ENCODE assay signal across 1 cellular context in the genomic region with DNA sequence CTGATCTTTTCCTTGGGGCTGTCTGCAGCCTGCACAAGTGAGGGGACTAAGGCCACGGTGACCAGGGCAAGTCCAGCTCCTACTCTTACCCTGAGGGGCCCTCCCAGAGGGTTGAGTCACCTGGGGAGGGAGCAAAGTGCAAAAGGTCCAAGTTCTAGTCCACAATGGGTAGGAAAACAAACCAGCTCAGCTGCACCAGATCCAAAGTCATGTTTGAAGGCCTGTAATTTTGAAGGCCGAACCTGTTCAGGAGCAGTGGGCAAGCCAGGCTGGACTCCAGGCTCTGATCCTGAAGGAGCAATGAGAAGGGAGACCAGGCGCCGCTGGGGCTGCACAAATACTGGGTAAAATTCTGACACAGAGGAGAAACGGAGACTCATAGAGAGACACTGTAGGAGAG.
TF ChIP-seq lines count a peak whose summit lies in the region.

No MANE protein-coding gene starts in this region.

TF ChIP-seq in HepG2, 621 proteins besides CTCF, POLR2A, EP300 and RAD21 (continued from another document and continues in another):
- TF ChIP-seq HNRNPUL1 (IDR thresholded peaks at IDR 0.05; ENCODE audit: low read depth, low read length) (no peak), ELF3 (CRISPR knock-in tag; IDR thresholded peaks at IDR 0.05) (peak; percentile 83), ZNF383 (CRISPR knock-in tag; IDR thresholded peaks at IDR 0.05; ENCODE audit: borderline replicate concordance) (no peak), ZFP36L1 (CRISPR knock-in tag; IDR thresholded peaks at IDR 0.05) (peak; percentile 50; the same call in 1 of the 2 replicates), SOX5 (CRISPR knock-in tag; IDR thresholded peaks at IDR 0.05; ENCODE audit: borderline replicate concordance) (peak; percentile 90), ZNF224 (CRISPR knock-in tag; IDR thresholded peaks at IDR 0.05) (no peak), ZNF30 (CRISPR knock-in tag; IDR thresholded peaks at IDR 0.05) (no peak), ZNF570 (CRISPR knock-in tag; IDR thresholded peaks at IDR 0.05; ENCODE audit: borderline replicate concordance) (no peak), ZNF616 (CRISPR knock-in tag; IDR thresholded peaks at IDR 0.05; ENCODE audit: low read depth) (no peak), EEA1 (CRISPR knock-in tag; IDR thresholded peaks at IDR 0.05; ENCODE audit: borderline replicate concordance) (no peak), NRL (CRISPR knock-in tag; IDR thresholded peaks at IDR 0.05; ENCODE audit: borderline replicate concordance) (no peak), LCORL (IDR thresholded peaks at IDR 0.05) (no peak), LCORL (CRISPR knock-in tag; IDR thresholded peaks at IDR 0.05) (peak; percentile 97), FOSL1 (CRISPR knock-in tag; IDR thresholded peaks at IDR 0.05; ENCODE audit: borderline replicate concordance) (peak; percentile 97), HOXA5 (CRISPR knock-in tag; IDR thresholded peaks at IDR 0.05) (0 out of 2 replicates have a peak, but pooled peaks have one; percentile 76), MEF2D (CRISPR knock-in tag; IDR thresholded peaks at IDR 0.05) (peak; percentile 91), CCDC6 (CRISPR knock-in tag; IDR thresholded peaks at IDR 0.05) (peak; percentile 87), ZNF33B (CRISPR knock-in tag; IDR thresholded peaks at IDR 0.05) (no peak), ZC3H13 (CRISPR knock-in tag; IDR thresholded peaks at IDR 0.05) (no peak), MAFF (IDR thresholded peaks at IDR 0.05; ENCODE audit: low read depth, low read length) (0 out of 2 replicates have a peak, but pooled peaks have one; percentile 26), PAF1 (CRISPR knock-in tag; IDR thresholded peaks at IDR 0.05) (no peak), IRX3 (CRISPR knock-in tag; IDR thresholded peaks at IDR 0.05; ENCODE audit: borderline replicate concordance, low read depth) (no peak), NCOA1 (CRISPR knock-in tag; IDR thresholded peaks at IDR 0.05) (peak; percentile 92; the same call in 1 of the 2 replicates), ARNTL (CRISPR knock-in tag; IDR thresholded peaks at IDR 0.05) (peak; percentile 66), ZFAT (CRISPR knock-in tag; conservative IDR thresholded peaks at IDR 0.05) (no peak), HNRNPH1 (optimal IDR thresholded peaks at IDR 0.05; ENCODE audit: low read depth, low read length) (no peak), ZNF7 (CRISPR knock-in tag; IDR thresholded peaks at IDR 0.05) (no peak), ZNF678 (CRISPR knock-in tag; IDR thresholded peaks at IDR 0.05) (no peak), FOXC1 (CRISPR knock-in tag; IDR thresholded peaks at IDR 0.05; ENCODE audit: borderline replicate concordance) (no peak), NR1H2 (CRISPR knock-in tag; IDR thresholded peaks at IDR 0.05; ENCODE audit: borderline replicate concordance, low read depth) (no peak)
- TF ChIP-seq, protein P1, sequence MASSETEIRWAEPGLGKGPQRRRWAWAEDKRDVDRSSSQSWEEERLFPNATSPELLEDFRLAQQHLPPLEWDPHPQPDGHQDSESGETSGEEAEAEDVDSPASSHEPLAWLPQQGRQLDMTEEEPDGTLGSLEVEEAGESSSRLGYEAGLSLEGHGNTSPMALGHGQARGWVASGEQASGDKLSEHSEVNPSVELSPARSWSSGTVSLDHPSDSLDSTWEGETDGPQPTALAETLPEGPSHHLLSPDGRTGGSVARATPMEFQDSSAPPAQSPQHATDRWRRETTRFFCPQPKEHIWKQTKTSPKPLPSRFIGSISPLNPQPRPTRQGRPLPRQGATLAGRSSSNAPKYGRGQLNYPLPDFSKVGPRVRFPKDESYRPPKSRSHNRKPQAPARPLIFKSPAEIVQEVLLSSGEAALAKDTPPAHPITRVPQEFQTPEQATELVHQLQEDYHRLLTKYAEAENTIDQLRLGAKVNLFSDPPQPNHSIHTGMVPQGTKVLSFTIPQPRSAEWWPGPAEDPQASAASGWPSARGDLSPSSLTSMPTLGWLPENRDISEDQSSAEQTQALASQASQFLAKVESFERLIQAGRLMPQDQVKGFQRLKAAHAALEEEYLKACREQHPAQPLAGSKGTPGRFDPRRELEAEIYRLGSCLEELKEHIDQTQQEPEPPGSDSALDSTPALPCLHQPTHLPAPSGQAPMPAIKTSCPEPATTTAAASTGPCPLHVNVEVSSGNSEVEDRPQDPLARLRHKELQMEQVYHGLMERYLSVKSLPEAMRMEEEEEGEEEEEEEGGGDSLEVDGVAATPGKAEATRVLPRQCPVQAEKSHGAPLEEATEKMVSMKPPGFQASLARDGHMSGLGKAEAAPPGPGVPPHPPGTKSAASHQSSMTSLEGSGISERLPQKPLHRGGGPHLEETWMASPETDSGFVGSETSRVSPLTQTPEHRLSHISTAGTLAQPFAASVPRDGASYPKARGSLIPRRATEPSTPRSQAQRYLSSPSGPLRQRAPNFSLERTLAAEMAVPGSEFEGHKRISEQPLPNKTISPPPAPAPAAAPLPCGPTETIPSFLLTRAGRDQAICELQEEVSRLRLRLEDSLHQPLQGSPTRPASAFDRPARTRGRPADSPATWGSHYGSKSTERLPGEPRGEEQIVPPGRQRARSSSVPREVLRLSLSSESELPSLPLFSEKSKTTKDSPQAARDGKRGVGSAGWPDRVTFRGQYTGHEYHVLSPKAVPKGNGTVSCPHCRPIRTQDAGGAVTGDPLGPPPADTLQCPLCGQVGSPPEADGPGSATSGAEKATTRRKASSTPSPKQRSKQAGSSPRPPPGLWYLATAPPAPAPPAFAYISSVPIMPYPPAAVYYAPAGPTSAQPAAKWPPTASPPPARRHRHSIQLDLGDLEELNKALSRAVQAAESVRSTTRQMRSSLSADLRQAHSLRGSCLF (CRISPR knock-in tag; IDR thresholded peaks at IDR 0.05; ENCODE audit: borderline replicate concordance), result no peak
- TF ChIP-seq, protein P2, sequence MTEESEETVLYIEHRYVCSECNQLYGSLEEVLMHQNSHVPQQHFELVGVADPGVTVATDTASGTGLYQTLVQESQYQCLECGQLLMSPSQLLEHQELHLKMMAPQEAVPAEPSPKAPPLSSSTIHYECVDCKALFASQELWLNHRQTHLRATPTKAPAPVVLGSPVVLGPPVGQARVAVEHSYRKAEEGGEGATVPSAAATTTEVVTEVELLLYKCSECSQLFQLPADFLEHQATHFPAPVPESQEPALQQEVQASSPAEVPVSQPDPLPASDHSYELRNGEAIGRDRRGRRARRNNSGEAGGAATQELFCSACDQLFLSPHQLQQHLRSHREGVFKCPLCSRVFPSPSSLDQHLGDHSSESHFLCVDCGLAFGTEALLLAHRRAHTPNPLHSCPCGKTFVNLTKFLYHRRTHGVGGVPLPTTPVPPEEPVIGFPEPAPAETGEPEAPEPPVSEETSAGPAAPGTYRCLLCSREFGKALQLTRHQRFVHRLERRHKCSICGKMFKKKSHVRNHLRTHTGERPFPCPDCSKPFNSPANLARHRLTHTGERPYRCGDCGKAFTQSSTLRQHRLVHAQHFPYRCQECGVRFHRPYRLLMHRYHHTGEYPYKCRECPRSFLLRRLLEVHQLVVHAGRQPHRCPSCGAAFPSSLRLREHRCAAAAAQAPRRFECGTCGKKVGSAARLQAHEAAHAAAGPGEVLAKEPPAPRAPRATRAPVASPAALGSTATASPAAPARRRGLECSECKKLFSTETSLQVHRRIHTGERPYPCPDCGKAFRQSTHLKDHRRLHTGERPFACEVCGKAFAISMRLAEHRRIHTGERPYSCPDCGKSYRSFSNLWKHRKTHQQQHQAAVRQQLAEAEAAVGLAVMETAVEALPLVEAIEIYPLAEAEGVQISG (CRISPR knock-in tag; IDR thresholded peaks at IDR 0.05), result peak; percentile 77
- TF ChIP-seq, protein P3, sequence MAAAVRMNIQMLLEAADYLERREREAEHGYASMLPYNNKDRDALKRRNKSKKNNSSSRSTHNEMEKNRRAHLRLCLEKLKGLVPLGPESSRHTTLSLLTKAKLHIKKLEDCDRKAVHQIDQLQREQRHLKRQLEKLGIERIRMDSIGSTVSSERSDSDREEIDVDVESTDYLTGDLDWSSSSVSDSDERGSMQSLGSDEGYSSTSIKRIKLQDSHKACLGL (CRISPR knock-in tag; IDR thresholded peaks at IDR 0.05), result no peak
- TF ChIP-seq, protein P4, sequence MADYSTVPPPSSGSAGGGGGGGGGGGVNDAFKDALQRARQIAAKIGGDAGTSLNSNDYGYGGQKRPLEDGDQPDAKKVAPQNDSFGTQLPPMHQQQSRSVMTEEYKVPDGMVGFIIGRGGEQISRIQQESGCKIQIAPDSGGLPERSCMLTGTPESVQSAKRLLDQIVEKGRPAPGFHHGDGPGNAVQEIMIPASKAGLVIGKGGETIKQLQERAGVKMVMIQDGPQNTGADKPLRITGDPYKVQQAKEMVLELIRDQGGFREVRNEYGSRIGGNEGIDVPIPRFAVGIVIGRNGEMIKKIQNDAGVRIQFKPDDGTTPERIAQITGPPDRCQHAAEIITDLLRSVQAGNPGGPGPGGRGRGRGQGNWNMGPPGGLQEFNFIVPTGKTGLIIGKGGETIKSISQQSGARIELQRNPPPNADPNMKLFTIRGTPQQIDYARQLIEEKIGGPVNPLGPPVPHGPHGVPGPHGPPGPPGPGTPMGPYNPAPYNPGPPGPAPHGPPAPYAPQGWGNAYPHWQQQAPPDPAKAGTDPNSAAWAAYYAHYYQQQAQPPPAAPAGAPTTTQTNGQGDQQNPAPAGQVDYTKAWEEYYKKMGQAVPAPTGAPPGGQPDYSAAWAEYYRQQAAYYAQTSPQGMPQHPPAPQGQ (CRISPR knock-in tag; IDR thresholded peaks at IDR 0.05; ENCODE audit: borderline replicate concordance), result no peak
- TF ChIP-seq, protein P5, sequence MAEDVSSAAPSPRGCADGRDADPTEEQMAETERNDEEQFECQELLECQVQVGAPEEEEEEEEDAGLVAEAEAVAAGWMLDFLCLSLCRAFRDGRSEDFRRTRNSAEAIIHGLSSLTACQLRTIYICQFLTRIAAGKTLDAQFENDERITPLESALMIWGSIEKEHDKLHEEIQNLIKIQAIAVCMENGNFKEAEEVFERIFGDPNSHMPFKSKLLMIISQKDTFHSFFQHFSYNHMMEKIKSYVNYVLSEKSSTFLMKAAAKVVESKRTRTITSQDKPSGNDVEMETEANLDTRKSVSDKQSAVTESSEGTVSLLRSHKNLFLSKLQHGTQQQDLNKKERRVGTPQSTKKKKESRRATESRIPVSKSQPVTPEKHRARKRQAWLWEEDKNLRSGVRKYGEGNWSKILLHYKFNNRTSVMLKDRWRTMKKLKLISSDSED (CRISPR knock-in tag; IDR thresholded peaks at IDR 0.05), result no peak
- TF ChIP-seq, protein P6, sequence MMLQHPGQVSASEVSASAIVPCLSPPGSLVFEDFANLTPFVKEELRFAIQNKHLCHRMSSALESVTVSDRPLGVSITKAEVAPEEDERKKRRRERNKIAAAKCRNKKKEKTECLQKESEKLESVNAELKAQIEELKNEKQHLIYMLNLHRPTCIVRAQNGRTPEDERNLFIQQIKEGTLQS (CRISPR knock-in tag; IDR thresholded peaks at IDR 0.05), result peak; percentile 96
- TF ChIP-seq, protein P7, sequence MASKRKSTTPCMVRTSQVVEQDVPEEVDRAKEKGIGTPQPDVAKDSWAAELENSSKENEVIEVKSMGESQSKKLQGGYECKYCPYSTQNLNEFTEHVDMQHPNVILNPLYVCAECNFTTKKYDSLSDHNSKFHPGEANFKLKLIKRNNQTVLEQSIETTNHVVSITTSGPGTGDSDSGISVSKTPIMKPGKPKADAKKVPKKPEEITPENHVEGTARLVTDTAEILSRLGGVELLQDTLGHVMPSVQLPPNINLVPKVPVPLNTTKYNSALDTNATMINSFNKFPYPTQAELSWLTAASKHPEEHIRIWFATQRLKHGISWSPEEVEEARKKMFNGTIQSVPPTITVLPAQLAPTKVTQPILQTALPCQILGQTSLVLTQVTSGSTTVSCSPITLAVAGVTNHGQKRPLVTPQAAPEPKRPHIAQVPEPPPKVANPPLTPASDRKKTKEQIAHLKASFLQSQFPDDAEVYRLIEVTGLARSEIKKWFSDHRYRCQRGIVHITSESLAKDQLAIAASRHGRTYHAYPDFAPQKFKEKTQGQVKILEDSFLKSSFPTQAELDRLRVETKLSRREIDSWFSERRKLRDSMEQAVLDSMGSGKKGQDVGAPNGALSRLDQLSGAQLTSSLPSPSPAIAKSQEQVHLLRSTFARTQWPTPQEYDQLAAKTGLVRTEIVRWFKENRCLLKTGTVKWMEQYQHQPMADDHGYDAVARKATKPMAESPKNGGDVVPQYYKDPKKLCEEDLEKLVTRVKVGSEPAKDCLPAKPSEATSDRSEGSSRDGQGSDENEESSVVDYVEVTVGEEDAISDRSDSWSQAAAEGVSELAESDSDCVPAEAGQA (IDR thresholded peaks at IDR 0.05; ENCODE audit: low read depth), result peak; percentile 63; the same call in 1 of the 2 replicates
- TF ChIP-seq, protein P7 (CRISPR knock-in tag; IDR thresholded peaks at IDR 0.05; ENCODE audit: borderline replicate concordance), result no peak
- TF ChIP-seq, protein P8, sequence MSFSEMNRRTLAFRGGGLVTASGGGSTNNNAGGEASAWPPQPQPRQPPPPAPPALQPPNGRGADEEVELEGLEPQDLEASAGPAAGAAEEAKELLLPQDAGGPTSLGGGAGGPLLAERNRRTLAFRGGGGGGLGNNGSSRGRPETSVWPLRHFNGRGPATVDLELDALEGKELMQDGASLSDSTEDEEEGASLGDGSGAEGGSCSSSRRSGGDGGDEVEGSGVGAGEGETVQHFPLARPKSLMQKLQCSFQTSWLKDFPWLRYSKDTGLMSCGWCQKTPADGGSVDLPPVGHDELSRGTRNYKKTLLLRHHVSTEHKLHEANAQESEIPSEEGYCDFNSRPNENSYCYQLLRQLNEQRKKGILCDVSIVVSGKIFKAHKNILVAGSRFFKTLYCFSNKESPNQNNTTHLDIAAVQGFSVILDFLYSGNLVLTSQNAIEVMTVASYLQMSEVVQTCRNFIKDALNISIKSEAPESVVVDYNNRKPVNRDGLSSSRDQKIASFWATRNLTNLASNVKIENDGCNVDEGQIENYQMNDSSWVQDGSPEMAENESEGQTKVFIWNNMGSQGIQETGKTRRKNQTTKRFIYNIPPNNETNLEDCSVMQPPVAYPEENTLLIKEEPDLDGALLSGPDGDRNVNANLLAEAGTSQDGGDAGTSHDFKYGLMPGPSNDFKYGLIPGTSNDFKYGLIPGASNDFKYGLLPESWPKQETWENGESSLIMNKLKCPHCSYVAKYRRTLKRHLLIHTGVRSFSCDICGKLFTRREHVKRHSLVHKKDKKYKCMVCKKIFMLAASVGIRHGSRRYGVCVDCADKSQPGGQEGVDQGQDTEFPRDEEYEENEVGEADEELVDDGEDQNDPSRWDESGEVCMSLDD (CRISPR knock-in tag; IDR thresholded peaks at IDR 0.05; ENCODE audit: borderline replicate concordance), result no peak
